In the genomic region with DNA sequence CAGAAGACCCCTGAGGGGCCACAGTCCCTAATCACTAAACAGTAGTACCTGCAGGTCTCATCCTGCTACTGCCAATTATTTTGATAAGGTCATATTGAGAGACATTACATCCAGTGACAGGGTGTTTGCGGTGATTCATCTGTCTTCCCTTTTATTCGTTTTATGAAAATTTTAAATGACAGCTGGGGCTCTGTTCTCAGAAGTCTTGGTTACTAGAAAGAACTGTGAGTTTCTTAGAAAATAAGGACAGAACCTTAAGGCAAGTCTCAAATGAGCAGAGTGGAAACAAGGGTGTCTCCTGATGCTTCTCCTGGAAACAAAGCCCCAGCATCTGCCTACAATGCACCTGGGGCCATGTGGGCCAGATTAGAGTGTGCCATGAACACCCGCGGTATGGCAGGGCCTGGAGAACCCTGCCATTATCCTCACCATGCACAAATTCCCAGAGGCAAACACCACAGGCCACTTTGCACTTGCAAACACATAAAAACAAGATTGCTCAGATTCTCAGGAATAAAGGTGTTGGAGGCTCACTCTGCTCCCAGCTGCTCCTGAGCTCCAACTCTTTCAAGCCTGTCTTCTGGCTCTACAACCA, we compare ENCODE assay signal across 25 cellular contexts.
DNase-seq lines count a peak whose midpoint lies in the region; ATAC-seq and TF ChIP-seq lines count a peak whose summit lies in the region.
"Had no signal": no experiment of that assay in that cellular context is flagged by ENCODE, and none has a peak within 500 bp of the region (broad histone marks: within the 10 kb centered on the region; RNA-seq: fewer than 3 reads in every experiment).

No MANE protein-coding gene starts in this region.

- no peak for ATAC-seq in Right ventricle myocardium superior (ENCODE audit: poor library complexity)
- ATAC-seq in heart right ventricle: no peak
- ATAC-seq in upper lobe of right lung: no peak
- no peak for ATAC-seq in GM18517 (IDR thresholded peaks at IDR 0.05; ENCODE audit: unreplicated experiment)
- ATAC-seq: A549 had no signal

- H3K4me1 ChIP-seq in heart right ventricle (no peaks in the 10 kb centered on the region), neutrophil (ENCODE audit: control insufficient read depth in 1 of 2, insufficient read depth in 1 of 2, low read depth in 1 of 2, low read length in 1 of 2) (peaks cover 15 to 24% of the 10 kb centered on the region in 2 experiments), upper lobe of right lung (no peaks in the 10 kb centered on the region)
- H3K4me1 ChIP-seq: A549, Caco-2 had no signal

- H3K27ac ChIP-seq in heart right ventricle (no peak overlapping the region), neutrophil (peak overlapping the region; percentile 59), upper lobe of right lung (no peak overlapping the region)
- H3K27ac ChIP-seq: A549; BLaER1 treated with 17β-estradiol and CSF1 and Interleukin-3, amounts not matched to agents 10 nM and 100 nM; GM23248 had no signal

- DNase-seq in Right ventricle myocardium superior (peak; percentile 9), heart right ventricle (no peak), NCI-H146 treated with DMSO at 0.1 percent for 48 hours (lab: John Stamatoyannopoulos, UW; ENCODE audit: unreplicated experiment) (peak; percentile 1), upper lobe of right lung (peak; percentile 21)
- DNase-seq in stimulated activated CD4-positive, alpha-beta T cell treated with anti-CD3 and anti-CD28 coated beads, Interleukin-2, amount 100 ng/mL, for 24 hours: no peak
- DNase-seq: AML-193; CD4-positive, alpha-beta memory T cell; DMS 273 treated with DMSO at 0.1 percent for 48 hours; DMS79; EL; GDM1; GM23248; H7; Kasumi-1; NCI-H1092 treated with DMSO at 0.1 percent for 48 hours; NCI-H1436; NCI-H1930; NCI-H526 treated with DMSO at 0.1 percent for 48 hours; SK-N-SH; SW 1271 had no signal

- H3K4me3 ChIP-seq in heart right ventricle (no peak overlapping the region), neutrophil (ENCODE audit: low read depth in 1 of 2, low read length in 1 of 2) (no peak overlapping the region), upper lobe of right lung (no peak overlapping the region)
- H3K4me3 ChIP-seq: A549; BLaER1 treated with 17β-estradiol and CSF1 and Interleukin-3, amounts not matched to agents 10 nM and 100 nM; GM23248 had no signal

- WGBS in heart right ventricle, 2 donors: 83 to 85% methylated on average over 4 of the region's 4 CpGs

- peaks cover 0 to 38% (median 0%) of the 10 kb centered on the region in 7 donors for H3K27me3 ChIP-seq in heart right ventricle
- H3K27me3 ChIP-seq in neutrophil: peaks cover 11% of the 10 kb centered on the region
- H3K27me3 ChIP-seq in upper lobe of right lung: no peaks in the 10 kb centered on the region
- H3K27me3 ChIP-seq: BLaER1 treated with 17β-estradiol and CSF1 and Interleukin-3, amounts not matched to agents 10 nM and 100 nM had no signal

- H3K36me3 ChIP-seq in heart right ventricle (no peaks in the 10 kb centered on the region), neutrophil (no peaks in the 10 kb centered on the region), upper lobe of right lung (no peaks in the 10 kb centered on the region)
- H3K36me3 ChIP-seq: BLaER1 treated with 17β-estradiol and CSF1 and Interleukin-3, amounts not matched to agents 10 nM and 100 nM had no signal

- intact Hi-C loops in Right ventricle myocardium superior (cut with DNase I): no loop called here
- intact Hi-C loops in heart right ventricle (cut with DNase I): no loop called here
- intact Hi-C loops in upper lobe of right lung (cut with DNase I): no loop called here

- TF ChIP-seq CTCF in heart right ventricle (IDR thresholded peaks at IDR 0.05) (no peak), neutrophil (IDR thresholded peaks at IDR 0.05) (no peak), upper lobe of right lung (IDR thresholded peaks at IDR 0.05) (no peak)

- H3K9me3 ChIP-seq in heart right ventricle (no peaks in the 10 kb centered on the region), neutrophil (no peaks in the 10 kb centered on the region), upper lobe of right lung (no peaks in the 10 kb centered on the region)
- H3K9me3 ChIP-seq: A549; BLaER1 treated with 17β-estradiol and CSF1 and Interleukin-3, amounts not matched to agents 10 nM and 100 nM; Caco-2; SK-N-SH had no signal

Comparison
In these comparisons a context has a peak if more than half of its experiments do, and no peak if none do; other contexts are left out.
1. DNase-seq: peak in Right ventricle myocardium superior (single experiment), NCI-H146 treated with DMSO at 0.1 percent for 48 hours (single experiment) and upper lobe of right lung (single experiment); none in heart right ventricle (0 of 2) and stimulated activated CD4-positive, alpha-beta T cell treated with anti-CD3 and anti-CD28 coated beads, Interleukin-2, amount 100 ng/mL, for 24 hours (0 of 2).